Comparison of ENCODE assay signal across 1 cellular context in the genomic region with DNA sequence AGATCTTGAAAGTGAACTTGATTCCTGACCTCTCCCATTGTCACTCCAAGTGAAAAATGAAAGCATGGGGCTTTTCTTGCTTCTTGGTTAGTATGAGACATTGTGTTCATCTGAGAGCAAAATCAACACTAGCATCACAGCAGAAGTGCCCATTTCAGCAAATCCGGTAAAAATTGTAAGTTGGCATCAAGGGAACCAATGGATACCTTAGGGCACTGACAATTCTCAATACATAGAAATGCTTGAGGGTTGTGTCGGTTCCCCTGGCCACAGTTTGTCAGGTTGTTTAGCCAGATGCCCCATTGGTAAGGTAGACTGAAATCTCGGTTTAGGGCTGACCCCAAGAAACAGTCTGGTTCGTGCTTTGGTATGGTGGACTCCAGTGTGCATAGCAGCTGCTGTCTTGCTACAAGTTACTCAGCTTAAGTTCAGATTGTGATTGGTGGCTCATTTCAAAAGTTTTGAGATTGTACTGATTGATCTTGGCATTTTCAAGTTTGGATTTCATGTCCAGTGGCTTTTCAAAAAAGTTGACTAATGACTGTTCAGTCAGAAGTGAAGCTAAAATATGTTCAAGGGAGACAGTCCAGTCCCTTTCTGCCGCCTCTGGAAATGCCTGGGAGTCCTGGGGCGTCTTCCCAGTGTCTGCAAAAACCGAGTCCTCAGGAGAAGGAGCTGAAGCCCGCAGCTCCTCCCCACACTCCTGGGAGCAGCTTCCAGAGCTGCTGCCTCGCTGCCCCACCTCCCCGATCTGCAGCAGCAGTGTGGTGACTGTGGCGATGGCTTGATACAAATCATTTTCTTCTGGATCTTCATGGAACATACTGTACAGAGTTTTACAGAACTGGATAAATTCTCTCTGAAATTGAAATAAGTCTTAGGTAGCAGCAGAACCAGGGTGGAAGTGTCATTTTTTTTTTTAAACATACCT.
TF ChIP-seq lines count a peak whose summit lies in the region.

No MANE protein-coding gene starts in this region.

TF ChIP-seq in WTC11, 78 proteins besides CTCF, POLR2A, EP300 and RAD21 (continued from another document):
- TF ChIP-seq, protein P1, sequence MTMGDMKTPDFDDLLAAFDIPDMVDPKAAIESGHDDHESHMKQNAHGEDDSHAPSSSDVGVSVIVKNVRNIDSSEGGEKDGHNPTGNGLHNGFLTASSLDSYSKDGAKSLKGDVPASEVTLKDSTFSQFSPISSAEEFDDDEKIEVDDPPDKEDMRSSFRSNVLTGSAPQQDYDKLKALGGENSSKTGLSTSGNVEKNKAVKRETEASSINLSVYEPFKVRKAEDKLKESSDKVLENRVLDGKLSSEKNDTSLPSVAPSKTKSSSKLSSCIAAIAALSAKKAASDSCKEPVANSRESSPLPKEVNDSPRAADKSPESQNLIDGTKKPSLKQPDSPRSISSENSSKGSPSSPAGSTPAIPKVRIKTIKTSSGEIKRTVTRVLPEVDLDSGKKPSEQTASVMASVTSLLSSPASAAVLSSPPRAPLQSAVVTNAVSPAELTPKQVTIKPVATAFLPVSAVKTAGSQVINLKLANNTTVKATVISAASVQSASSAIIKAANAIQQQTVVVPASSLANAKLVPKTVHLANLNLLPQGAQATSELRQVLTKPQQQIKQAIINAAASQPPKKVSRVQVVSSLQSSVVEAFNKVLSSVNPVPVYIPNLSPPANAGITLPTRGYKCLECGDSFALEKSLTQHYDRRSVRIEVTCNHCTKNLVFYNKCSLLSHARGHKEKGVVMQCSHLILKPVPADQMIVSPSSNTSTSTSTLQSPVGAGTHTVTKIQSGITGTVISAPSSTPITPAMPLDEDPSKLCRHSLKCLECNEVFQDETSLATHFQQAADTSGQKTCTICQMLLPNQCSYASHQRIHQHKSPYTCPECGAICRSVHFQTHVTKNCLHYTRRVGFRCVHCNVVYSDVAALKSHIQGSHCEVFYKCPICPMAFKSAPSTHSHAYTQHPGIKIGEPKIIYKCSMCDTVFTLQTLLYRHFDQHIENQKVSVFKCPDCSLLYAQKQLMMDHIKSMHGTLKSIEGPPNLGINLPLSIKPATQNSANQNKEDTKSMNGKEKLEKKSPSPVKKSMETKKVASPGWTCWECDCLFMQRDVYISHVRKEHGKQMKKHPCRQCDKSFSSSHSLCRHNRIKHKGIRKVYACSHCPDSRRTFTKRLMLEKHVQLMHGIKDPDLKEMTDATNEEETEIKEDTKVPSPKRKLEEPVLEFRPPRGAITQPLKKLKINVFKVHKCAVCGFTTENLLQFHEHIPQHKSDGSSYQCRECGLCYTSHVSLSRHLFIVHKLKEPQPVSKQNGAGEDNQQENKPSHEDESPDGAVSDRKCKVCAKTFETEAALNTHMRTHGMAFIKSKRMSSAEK (CRISPR knock-in tag; IDR thresholded peaks at IDR 0.05; ENCODE audit: borderline replicate concordance): peak; percentile 6; the same call in 1 of the 2 replicates
- TF ChIP-seq GABPB1 (CRISPR knock-in tag; IDR thresholded peaks at IDR 0.05) (no peak; the same call in 1 of the 2 replicates), HMGA2 (CRISPR knock-in tag; IDR thresholded peaks at IDR 0.05) (no peak), MYBL2 (CRISPR knock-in tag; IDR thresholded peaks at IDR 0.05) (peak; percentile 58; the same call in 1 of the 2 replicates), NFATC4 (CRISPR knock-in tag; IDR thresholded peaks at IDR 0.05) (peak; percentile 89), ETV6 (CRISPR knock-in tag; IDR thresholded peaks at IDR 0.05) (no peak)
- TF ChIP-seq, protein P2, sequence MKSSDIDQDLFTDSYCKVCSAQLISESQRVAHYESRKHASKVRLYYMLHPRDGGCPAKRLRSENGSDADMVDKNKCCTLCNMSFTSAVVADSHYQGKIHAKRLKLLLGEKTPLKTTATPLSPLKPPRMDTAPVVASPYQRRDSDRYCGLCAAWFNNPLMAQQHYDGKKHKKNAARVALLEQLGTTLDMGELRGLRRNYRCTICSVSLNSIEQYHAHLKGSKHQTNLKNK (CRISPR knock-in tag; IDR thresholded peaks at IDR 0.05): 0 out of 2 replicates have a peak, but pooled peaks have one; percentile 20
- TF ChIP-seq, protein P3, sequence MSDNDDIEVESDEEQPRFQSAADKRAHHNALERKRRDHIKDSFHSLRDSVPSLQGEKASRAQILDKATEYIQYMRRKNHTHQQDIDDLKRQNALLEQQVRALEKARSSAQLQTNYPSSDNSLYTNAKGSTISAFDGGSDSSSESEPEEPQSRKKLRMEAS (CRISPR knock-in tag; IDR thresholded peaks at IDR 0.05): no peak
TF ChIP-seq in WTC11: peak in this region for 11.
